8 cellular contexts compared by ENCODE assay signal in genomic region chr22:36026741-36027140, GRCh38. TPM values are rescaled to one million over a fixed set of nuclear protein-coding genes. Genes with fewer than 3 reads are reported as not detected.
DNase-seq lines count a peak whose midpoint lies in the region; ATAC-seq, FAIRE-seq and TF ChIP-seq lines count a peak whose summit lies in the region.

No MANE protein-coding gene starts in this region.

- peak overlapping the region; percentile 83 for H3K4me2 ChIP-seq in OCI-LY1 (ENCODE audit: low read length)

- H3K27ac ChIP-seq in OCI-LY1 (ENCODE audit: low read depth, low read length, poor library complexity, severe bottlenecking) (peak overlapping the region; percentile 45), small intestine (ENCODE audit: low read depth in 1 of 2, low read length in 1 of 2) (no peak overlapping the region)

- H3K9ac ChIP-seq in OCI-LY1 (ENCODE audit: low read length) = no peak overlapping the region; the same call in 1 of the 2 replicates

- H3K4me3 ChIP-seq in OCI-LY1 (ENCODE audit: low read depth, low read length, poor library complexity, severe bottlenecking) = peak overlapping the region; percentile 74
- H3K4me3 ChIP-seq in small intestine (ENCODE audit: low read depth in 1 of 2, low read length in 2 of 2) = no peak overlapping the region

- FAIRE-seq in small intestine (lab: Jason Lieb, UNC) = no peak

- peaks cover 47% of the 10 kb centered on the region for H3K4me1 ChIP-seq in OCI-LY1 (ENCODE audit: insufficient read depth, low read length, severe bottlenecking)
- H3K4me1 ChIP-seq in small intestine (ENCODE audit: control insufficient read depth in 2 of 2, insufficient read depth in 1 of 2, low read depth in 1 of 2, low read length in 1 of 2) = peaks cover 0 to 8% of the 10 kb centered on the region in 2 donors

- no peak for TF ChIP-seq CTCF in OCI-LY1 (IDR thresholded peaks at IDR 0.05; ENCODE audit: low read length)

- 0 out of 2 replicates have a peak, but pooled peaks cover 4% of the 10 kb centered on the region for H3F3A ChIP-seq in OCI-LY1 (ENCODE audit: insufficient read depth, low read length)

- H3K36me3 ChIP-seq in OCI-LY1 (ENCODE audit: insufficient read depth, low read length) = no peaks in the 10 kb centered on the region
- no peaks in the 10 kb centered on the region for H3K36me3 ChIP-seq in small intestine (ENCODE audit: control insufficient read depth in 2 of 2, insufficient read depth in 2 of 2, low read length in 2 of 2)

- H2AFZ ChIP-seq in OCI-LY1 (ENCODE audit: low read length) = no peak overlapping the region

- no peaks in the 10 kb centered on the region for H4K20me1 ChIP-seq in OCI-LY1 (ENCODE audit: insufficient read depth, low read length)

- no peaks in the 10 kb centered on the region for H3K9me2 ChIP-seq in OCI-LY1 (ENCODE audit: low read depth, low read length)

- peak; percentile 34 for DNase-seq in Daoy (ENCODE audit: low read depth)
- peak; percentile 52 for DNase-seq in fibroblast of gingiva (ENCODE audit: low read depth)
- DNase-seq in pons (ENCODE audit: low spot score) = peak; percentile 43
- DNase-seq in small intestine = no peak
- no peak for DNase-seq in NCI-H510A (lab: John Stamatoyannopoulos, UW)
- no peak for DNase-seq in activated CD4-positive, alpha-beta T cell treated with anti-CD3 and anti-CD28 coated beads for 1 hour

- H3K27me3 ChIP-seq in OCI-LY1 (ENCODE audit: insufficient read depth, low read length) = no peaks in the 10 kb centered on the region
- no peaks in the 10 kb centered on the region for H3K27me3 ChIP-seq in small intestine (ENCODE audit: control insufficient read depth in 2 of 2, insufficient read depth in 2 of 2, low read length in 2 of 2)

- ATAC-seq in HG03280 (IDR thresholded peaks at IDR 0.05; ENCODE audit: unreplicated experiment) = no peak

- no peaks in the 10 kb centered on the region for H3K79me2 ChIP-seq in OCI-LY1 (ENCODE audit: insufficient read depth, low read length)

- no peaks in the 10 kb centered on the region for H3K9me3 ChIP-seq in OCI-LY1 (ENCODE audit: low read length)
- no peaks in the 10 kb centered on the region for H3K9me3 ChIP-seq in small intestine (ENCODE audit: control insufficient read depth, low read depth)

RNA-seq across cellular contexts. Expression of gene RBFOX2, which starts 1.9 kb away (rescaled TPM):
- 67.0 and 83.1 TPM in 2 replicates for total RNA-seq in Daoy (2014; rRNA removed; shearing (Covaris generic))
- 10 to 100 TPM; 12.3 to 34.7 (median 13.0) TPM for polyA plus RNA-seq in small intestine

Comparison
In these comparisons a context has a peak if more than half of its experiments do, and no peak if none do; other contexts are left out.
1. DNase-seq: peak in Daoy (single experiment), fibroblast of gingiva (single experiment) and pons (single experiment); none in small intestine (single experiment), NCI-H510A (single experiment) and activated CD4-positive, alpha-beta T cell treated with anti-CD3 and anti-CD28 coated beads for 1 hour (single experiment).